Comparison of ENCODE assay signal across 8 cellular contexts in genomic region chr7:135558337-135558767, GRCh38. TPM values are rescaled to one million over a fixed set of nuclear protein-coding genes. Genes with fewer than 3 reads are reported as not detected.
DNase-seq lines count a peak whose midpoint lies in the region; ATAC-seq and TF ChIP-seq lines count a peak whose summit lies in the region.

No MANE protein-coding gene starts in this region.

- no peaks in the 10 kb centered on the region for H3K27me3 Mint-ChIP-seq in endodermal cell (ENCODE audit: insufficient read depth)

- WGBS in endodermal cell (ENCODE audit: insufficient coverage in 1 of 2, insufficient read length in 1 of 2), 2 experiments, result 0 to 1% methylated on average over 8 to 16 of the region's 16 CpGs

- H3K9me3 ChIP-seq in endodermal cell (ENCODE audit: control insufficient read depth, low read length), result no peaks in the 10 kb centered on the region
- no peaks in the 10 kb centered on the region for H3K9me3 ChIP-seq in mucosa of descending colon

- H3K9ac ChIP-seq in endodermal cell (ENCODE audit: extremely low read depth, low read length, poor library complexity, severe bottlenecking), result peak overlapping the region; percentile 93

- peak; percentile 75 for TF ChIP-seq CTCF in endodermal cell (conservative IDR thresholded peaks at IDR 0.05)
- TF ChIP-seq CTCF in mucosa of descending colon (IDR thresholded peaks at IDR 0.05), result no peak

- no peak overlapping the region for H3K4me3 Mint-ChIP-seq in endodermal cell

- H3K27me3 ChIP-seq in endodermal cell (ENCODE audit: control insufficient read depth, insufficient read depth, low read length, poor library complexity, severe bottlenecking), result no peaks in the 10 kb centered on the region

- H3K27ac Mint-ChIP-seq in endodermal cell, result no peak overlapping the region

- H3K27ac ChIP-seq in endodermal cell (ENCODE audit: low read depth, low read length), result peak overlapping the region; percentile 98

- H3K9me3 Mint-ChIP-seq in endodermal cell, result no peaks in the 10 kb centered on the region

- H3K4me1 ChIP-seq in endodermal cell (ENCODE audit: control insufficient read depth, insufficient read depth, low read length), result no peaks in the 10 kb centered on the region
- peaks cover 5% of the 10 kb centered on the region for H3K4me1 ChIP-seq in mucosa of descending colon (ENCODE audit: low read depth)

- H3K36me3 Mint-ChIP-seq in endodermal cell (ENCODE audit: low read depth), result peaks cover 9% of the 10 kb centered on the region

- intact Hi-C loops in mucosa of descending colon (cut with DNase I, micrococcal nuclease), result loop anchor here (5.0 kb wide), 2 partner anchors 46 to 276 kb away; partner anchors contain the start of gene CNOT4 (in 1 of the 2)

- peaks cover 16% of the 10 kb centered on the region for H3K4me1 Mint-ChIP-seq in endodermal cell

- ATAC-seq in GM19463 (IDR thresholded peaks at IDR 0.05; ENCODE audit: unreplicated experiment), result peak; percentile 60
- ATAC-seq in mucosa of descending colon, result peak; percentile 79

- DNase-seq in COLO829 (ENCODE audit: low spot score), result peak; percentile 91
- peak; percentile 47 for DNase-seq in HK-2 (ENCODE audit: unreplicated experiment)
- peak; percentile 85 for DNase-seq in NCI-H82 (lab: John Stamatoyannopoulos, UW)
- peak; percentile 22 to 39 for DNase-seq in activated CD8-positive, alpha-beta memory T cell treated with anti-CD3 and anti-CD28 coated beads for 4 hours (ENCODE audit: low read depth in 2 of 2)
- DNase-seq in endodermal cell, result peak; percentile 79
- peak in 2 of 3 donors; percentile 59 to 73 for DNase-seq in mucosa of descending colon
- DNase-seq in stimulated activated CD8-positive, alpha-beta memory T cell treated with anti-CD3 and anti-CD28 coated beads, Interleukin-4, amount 100 ng/mL, for 4 hours (ENCODE audit: low read depth in 2 of 2, low spot score in 1 of 2), result peak; percentile 20 to 29

- H3K36me3 ChIP-seq in endodermal cell (ENCODE audit: control insufficient read depth, insufficient read depth, low read length) (no peaks in the 10 kb centered on the region), mucosa of descending colon (ENCODE audit: low read depth) (no peaks in the 10 kb centered on the region)

- H3K4me3 ChIP-seq in endodermal cell (ENCODE audit: low read length) (peak overlapping the region; percentile 97), mucosa of descending colon (peak overlapping the region; percentile 56)

RNA-seq across cellular contexts. Expression of gene NUP205, which starts 0.6 kb away (rescaled TPM):
- total RNA-seq in endodermal cell (100 to 1,000 TPM; 118 to 129 TPM), mucosa of descending colon (10 to 100 TPM; 32.5 to 38.9 (median 37.3) TPM)
- 104 TPM for polyA plus RNA-seq in endodermal cell (2013, experiment 1 of 2)
- 96.3 TPM for polyA plus RNA-seq in endodermal cell (2013, experiment 2 of 2)

RNA-seq across cellular contexts. Expression of gene CNOT4, which starts 48.5 kb away (rescaled TPM):
- total RNA-seq in endodermal cell, result 10 to 100 TPM; 22.7 to 23.8 TPM
- polyA plus RNA-seq in endodermal cell (2013, experiment 1 of 2), result 20.1 TPM
- polyA plus RNA-seq in endodermal cell (2013, experiment 2 of 2), result 18.5 TPM
- total RNA-seq in mucosa of descending colon, result 10 to 100 TPM; 18.3 to 37.2 (median 22.1) TPM

Comparison
In these comparisons a context has a peak if more than half of its experiments do, and no peak if none do; other contexts are left out.
1. Peak in every context shown above with its lines: DNase-seq, ATAC-seq, H3K4me3 ChIP-seq and H3K27ac ChIP-seq.
2. DNase-seq: peak in every context shown above with its lines; median percentile 91 in COLO829; 85 in NCI-H82; 79 in endodermal cell; 66 in mucosa of descending colon; 47 in HK-2; 30 in activated CD8-positive, alpha-beta memory T cell treated with anti-CD3 and anti-CD28 coated beads for 4 hours; 24 in stimulated activated CD8-positive, alpha-beta memory T cell treated with anti-CD3 and anti-CD28 coated beads, Interleukin-4, amount 100 ng/mL, for 4 hours.